ENCODE assay signal across 8 cellular contexts in genomic region chr6:88964509-88964908, GRCh38. TPM values are rescaled to one million over a fixed set of nuclear protein-coding genes. Genes with fewer than 3 reads are reported as not detected.
DNase-seq lines count a peak whose midpoint lies in the region; ATAC-seq and TF ChIP-seq lines count a peak whose summit lies in the region.

No MANE protein-coding gene starts in this region.

- H3K27me3 ChIP-seq in AG04450 (ENCODE audit: control insufficient read depth, insufficient read depth, low read length) (no peaks in the 10 kb centered on the region), brain microvascular endothelial cell (replicated peaks) (no peaks in the 10 kb centered on the region), muscle layer of duodenum (ENCODE audit: low read depth, low read length) (no peaks in the 10 kb centered on the region)

- CTCF ChIA-PET in AG04450 (lab: Charles Lee): interaction anchor here (0.6 to 1.5 kb wide), 2 partner anchors 159 to 407 kb away, joined by 3 to 4 read pairs; no protein-coding TSS in a partner anchor

- H3K4me1 ChIP-seq in muscle layer of duodenum (ENCODE audit: control insufficient read depth in 1 of 2, insufficient read depth in 2 of 2, low read length in 2 of 2): peaks cover 4 to 17% of the 10 kb centered on the region in 2 donors

- ATAC-seq in HG02870 (IDR thresholded peaks at IDR 0.05; ENCODE audit: unreplicated experiment): no peak

- TF ChIP-seq CTCF in AG04450 (IDR thresholded peaks at IDR 0.05; ENCODE audit: low read depth, low read length) (no peak), brain microvascular endothelial cell (IDR thresholded peaks at IDR 0.05; ENCODE audit: low read depth, low read length, missing control alignments) (no peak)

- H3K27ac ChIP-seq in AG04450 (ENCODE audit: low read depth, low read length) (no peak overlapping the region), brain microvascular endothelial cell (no peak overlapping the region), muscle layer of duodenum (ENCODE audit: low read length) (no peak overlapping the region)

- peaks cover 5% of the 10 kb centered on the region; the same call in 1 of the 2 replicates for H3K9me3 ChIP-seq in AG04450 (ENCODE audit: control insufficient read depth, insufficient read depth, low read length)
- H3K9me3 ChIP-seq in muscle layer of duodenum (ENCODE audit: control insufficient read depth in 1 of 2, low read length in 2 of 2): no peaks in the 10 kb centered on the region

- POLR2A ChIA-PET in AG04450 (lab: Yijun Ruan, JAX): interaction anchor here (1.6 kb wide), 1 partner anchor 116 kb away, joined by 13 read pairs; the partner anchor contains the start of gene PNRC1

- in situ Hi-C loops in brain microvascular endothelial cell (cut with HindIII; ENCODE audit: low pct_ligation_motif_present, low sequenced_read_pairs) (no loop called here), G401 (cut with HindIII; ENCODE audit: low sequenced_read_pairs) (no loop called here)

- H3K36me3 ChIP-seq in brain microvascular endothelial cell (replicated peaks) (no peaks in the 10 kb centered on the region), muscle layer of duodenum (ENCODE audit: control insufficient read depth in 1 of 2, insufficient read depth in 2 of 2, low read length in 2 of 2) (no peaks in the 10 kb centered on the region)

- H3K4me3 ChIP-seq in AG04450 (ENCODE audit: low read depth, low read length) (peak overlapping the region; percentile 64), brain microvascular endothelial cell (ENCODE audit: low read depth, low read length) (peak overlapping the region; percentile 98), muscle layer of duodenum (ENCODE audit: low read depth in 1 of 2, low read length in 2 of 2) (peak overlapping the region; percentile 97 to 98)
- peak overlapping the region; percentile 80 for H3K4me3 ChIP-seq in Jurkat, Clone E6-1 (ENCODE audit: low read length)

- DNase-seq in AG04450 (ENCODE audit: low read depth, low spot score) (no peak), brain microvascular endothelial cell (no peak), kidney glomerular epithelial cell (lab: John Stamatoyannopoulos, UW) (no peak), G401 (ENCODE audit: low spot score) (no peak)
- no peak for DNase-seq in Jurkat, Clone E6-1 (ENCODE audit: low read depth, low spot score)
- no peak for DNase-seq in effector CD4-positive, alpha-beta T cell

RNA-seq across cellular contexts. Expression of gene RNGTT, which starts 1.1 kb away (rescaled TPM):
- 7.8 and 11.2 TPM in 2 replicates for polyA plus RNA-seq in AG04450 (2011; rRNA removed)
- polyA minus RNA-seq in AG04450 (2011; rRNA and poly(A)+ RNA removed): 6.0 and 10.9 TPM in 2 replicates
- polyA plus RNA-seq in Jurkat, Clone E6-1 (2012; ENCODE audit: insufficient read depth, insufficient read length): 11.1 TPM
- 28.7 and 34.8 TPM in 2 replicates for total RNA-seq in G401 (2014; rRNA removed; shearing (Covaris generic))
